21 cellular contexts compared by ENCODE assay signal in genomic region chr1:54510715-54511270, GRCh38. TPM values are rescaled to one million over a fixed set of nuclear protein-coding genes. Genes with fewer than 3 reads are reported as not detected.
DNase-seq lines count a peak whose midpoint lies in the region; ATAC-seq and TF ChIP-seq lines count a peak whose summit lies in the region.
"Had no signal": no experiment of that assay in that cellular context is flagged by ENCODE, and none has a peak within 500 bp of the region (broad histone marks: within the 10 kb centered on the region; RNA-seq: fewer than 3 reads in every experiment).

No MANE protein-coding gene starts in this region.

- H3K4me2 ChIP-seq in SK-N-SH, result no peak overlapping the region
- H3K4me2 ChIP-seq in Loucy (ENCODE audit: low read depth, low read length, poor library complexity, severe bottlenecking), result peak overlapping the region; percentile 23

- H3F3A ChIP-seq in SK-N-SH (replicated peaks; ENCODE audit: insufficient read depth), result no peaks in the 10 kb centered on the region
- H3F3A ChIP-seq in Loucy (ENCODE audit: low read depth), result no peaks in the 10 kb centered on the region

- H3K27ac Mint-ChIP-seq in activated CD8-positive, alpha-beta T cell treated with anti-CD3 and anti-CD28 coated beads for 36 hours, result no peak overlapping the region
- H3K27ac Mint-ChIP-seq: CD4-positive, CD25-positive, alpha-beta regulatory T cell had no signal

- H4K20me1 ChIP-seq in SK-N-SH (ENCODE audit: insufficient read depth), result no peaks in the 10 kb centered on the region
- H4K20me1 ChIP-seq in Loucy (ENCODE audit: insufficient read depth, low read length, poor library complexity, severe bottlenecking), result no peaks in the 10 kb centered on the region

- H3K4me1 ChIP-seq in SK-N-SH (ENCODE audit: control insufficient read depth in 1 of 2, insufficient read depth in 2 of 2, low read depth in 1 of 2, low read length in 1 of 2) (no peaks in the 10 kb centered on the region), Loucy (ENCODE audit: insufficient read depth, low read length, poor library complexity, severe bottlenecking) (peaks cover 17% of the 10 kb centered on the region), foreskin keratinocyte (no peaks in the 10 kb centered on the region), spleen (no peaks in the 10 kb centered on the region), tibial artery (no peaks in the 10 kb centered on the region)
- H3K4me1 ChIP-seq: BE2C, SJCRH30 had no signal

- POLR2A ChIA-PET in SK-N-SH (lab: Yijun Ruan, JAX), result no interaction called here
- POLR2A ChIA-PET in activated CD8-positive, alpha-beta T cell treated with anti-CD3 and anti-CD28 coated beads for 36 hours (lab: Charles Lee), result no interaction called here

- 86% methylated on average over 3 of the region's 3 CpGs for WGBS in SK-N-SH (ENCODE audit: low lambda C conversion rate)
- 87 to 93% (median 89%) methylated on average over 3 of the region's 3 CpGs for WGBS in spleen, 5 donors

- H3K36me3 ChIP-seq in SK-N-SH (replicated peaks in 1 of 2; ENCODE audit: control insufficient read depth in 1 of 2, insufficient read depth in 2 of 2, low read length in 1 of 2), result no peaks in the 10 kb centered on the region
- H3K36me3 ChIP-seq in Loucy (ENCODE audit: insufficient read depth, low read length), result no peaks in the 10 kb centered on the region
- no peaks in the 10 kb centered on the region for H3K36me3 ChIP-seq in spleen
- no peaks in the 10 kb centered on the region for H3K36me3 ChIP-seq in tibial artery
- H3K36me3 ChIP-seq: BE2C, SJCRH30 had no signal

- DNase-seq in SK-N-SH (no peak), foreskin keratinocyte (no peak), spleen (peak; percentile 36), glomerular visceral epithelial cell (ENCODE audit: extremely low spot score) (no peak), tibial artery (no peak)
- no peak for DNase-seq in activated CD8-positive, alpha-beta T cell treated with anti-CD3 and anti-CD28 coated beads for 36 hours
- DNase-seq: BE2C; CD4-positive, CD25-positive, alpha-beta regulatory T cell; COR-L47; DMS 273 treated with DMSO at 0.1 percent for 48 hours; DND-41; NCI-H1105 treated with DMSO at 0.1 percent for 48 hours; NCI-H1694 treated with DMSO at 0.1 percent for 48 hours; NCI-H2227 treated with DMSO at 0.1 percent for 48 hours; NCI-H524; NCI-H82; PC-3; SJCRH30 had no signal

- H3K36me3 Mint-ChIP-seq in activated CD8-positive, alpha-beta T cell treated with anti-CD3 and anti-CD28 coated beads for 36 hours (ENCODE audit: low read depth), result no peaks in the 10 kb centered on the region
- H3K36me3 Mint-ChIP-seq: CD4-positive, CD25-positive, alpha-beta regulatory T cell had no signal

- H3K79me2 ChIP-seq in SK-N-SH (ENCODE audit: insufficient read depth) (no peaks in the 10 kb centered on the region), Loucy (ENCODE audit: insufficient read depth, low read length) (no peaks in the 10 kb centered on the region)

- no peak overlapping the region for H3K4me3 Mint-ChIP-seq in activated CD8-positive, alpha-beta T cell treated with anti-CD3 and anti-CD28 coated beads for 36 hours
- H3K4me3 Mint-ChIP-seq: CD4-positive, CD25-positive, alpha-beta regulatory T cell had no signal

- H3K27me3 ChIP-seq in SK-N-SH (ENCODE audit: insufficient read depth) (no peaks in the 10 kb centered on the region), Loucy (ENCODE audit: insufficient read depth, low read length, poor library complexity, severe bottlenecking) (no peaks in the 10 kb centered on the region), foreskin keratinocyte (no peaks in the 10 kb centered on the region), spleen (replicated peaks in 1 of 7) (no peaks in the 10 kb centered on the region), tibial artery (no peaks in the 10 kb centered on the region)
- H3K27me3 ChIP-seq: BE2C, SJCRH30 had no signal

- H3K27ac ChIP-seq in SK-N-SH (ENCODE audit: low read depth in 2 of 2, low read length in 1 of 2) (no peak overlapping the region), foreskin keratinocyte (no peak overlapping the region), spleen (no peak overlapping the region), tibial artery (no peak overlapping the region)
- H3K27ac ChIP-seq: 22Rv1, SJCRH30 had no signal

- intact Hi-C loops in spleen (cut with DNase I; ENCODE audit: low total_unique reads) (no loop called here), tibial artery (cut with DNase I; ENCODE audit: low total_unique reads) (no loop called here)
- intact Hi-C loops in activated CD8-positive, alpha-beta T cell treated with anti-CD3 and anti-CD28 coated beads for 36 hours (cut with micrococcal nuclease), result no loop called here

- no peaks in the 10 kb centered on the region for H3K9me3 Mint-ChIP-seq in activated CD8-positive, alpha-beta T cell treated with anti-CD3 and anti-CD28 coated beads for 36 hours
- H3K9me3 Mint-ChIP-seq: CD4-positive, CD25-positive, alpha-beta regulatory T cell had no signal

- H3K9me2 ChIP-seq in SK-N-SH (no peaks in the 10 kb centered on the region), Loucy (replicated peaks; ENCODE audit: low read depth, low read length) (no peaks in the 10 kb centered on the region)

- no peak for TF ChIP-seq POLR2A in spleen (IDR thresholded peaks at IDR 0.05)

- H3K9ac ChIP-seq in SK-N-SH, result no peak overlapping the region
- no peak overlapping the region for H3K9ac ChIP-seq in Loucy (ENCODE audit: low read depth, low read length, poor library complexity, severe bottlenecking)

- TF ChIP-seq CTCF in SK-N-SH (IDR thresholded peaks at IDR 0.05), result no peak
- peak; percentile 51 for TF ChIP-seq CTCF in Loucy (conservative IDR thresholded peaks at IDR 0.05; ENCODE audit: low read length)
- peak; percentile 16 for TF ChIP-seq CTCF in foreskin keratinocyte (conservative IDR thresholded peaks at IDR 0.05)
- no peak for TF ChIP-seq CTCF in spleen (IDR thresholded peaks at IDR 0.05 in 8 of 11, conservative IDR thresholded peaks at IDR 0.05 in 3 of 11)
- TF ChIP-seq CTCF in tibial artery (IDR thresholded peaks at IDR 0.05), result no peak
- TF ChIP-seq CTCF in activated CD8-positive, alpha-beta T cell treated with anti-CD3 and anti-CD28 coated beads for 36 hours (IDR thresholded peaks at IDR 0.05), result no peak

- no peaks in the 10 kb centered on the region for H3K27me3 Mint-ChIP-seq in activated CD8-positive, alpha-beta T cell treated with anti-CD3 and anti-CD28 coated beads for 36 hours

- ATAC-seq in SK-N-SH treated with all-trans-retinoic acid at 6 μM for 48 hours (peak; percentile 14; the same call in 1 of the 3 replicates), foreskin keratinocyte (no peak)
- ATAC-seq in activated CD8-positive, alpha-beta T cell treated with anti-CD3 and anti-CD28 coated beads for 36 hours, result no peak
- ATAC-seq: PC-3 had no signal

- CTCF ChIA-PET in SK-N-SH (lab: Yijun Ruan, JAX), result interaction anchor here (0.6 to 2.8 kb wide), 6 partner anchors 9 to 406 kb away, joined by 3 to 10 read pairs (median 3); partner anchors contain the start of gene ACOT11
- CTCF ChIA-PET in activated CD8-positive, alpha-beta T cell treated with anti-CD3 and anti-CD28 coated beads for 36 hours (lab: Charles Lee), result interaction anchor here (1.1 kb wide), 1 partner anchor 120 kb away, joined by 3 read pairs; no protein-coding TSS in a partner anchor

- no peak overlapping the region for H3K4me3 ChIP-seq in SK-N-SH (ENCODE audit: low read depth in 2 of 2, low read length in 1 of 2)
- H3K4me3 ChIP-seq in Loucy (ENCODE audit: low read length, poor library complexity, severe bottlenecking), result no peak overlapping the region
- H3K4me3 ChIP-seq in spleen, result no peak overlapping the region
- H3K4me3 ChIP-seq in tibial artery, result no peak overlapping the region
- H3K4me3 ChIP-seq: SJCRH30 had no signal

- TF ChIP-seq EP300 in SK-N-SH (IDR thresholded peaks at IDR 0.05; ENCODE audit: borderline replicate concordance in 1 of 2, low read depth in 1 of 2, low read length in 1 of 2), result no peak

- H2AFZ ChIP-seq in SK-N-SH (ENCODE audit: low read depth) (no peak overlapping the region), Loucy (ENCODE audit: low read length) (no peak overlapping the region)

- TF ChIP-seq RAD21 in SK-N-SH (IDR thresholded peaks at IDR 0.05; ENCODE audit: low read length), result no peak

- H3K9me3 ChIP-seq in SK-N-SH (no peaks in the 10 kb centered on the region), Loucy (ENCODE audit: insufficient read depth, low read depth, low read length) (no peaks in the 10 kb centered on the region), spleen (peaks cover 0 to 4% (median 0%) of the 10 kb centered on the region in 8 donors), tibial artery (no peaks in the 10 kb centered on the region)
- H3K9me3 ChIP-seq: BE2C, SJCRH30 had no signal

- no peaks in the 10 kb centered on the region for H3K4me1 Mint-ChIP-seq in activated CD8-positive, alpha-beta T cell treated with anti-CD3 and anti-CD28 coated beads for 36 hours (ENCODE audit: low read depth)
- H3K4me1 Mint-ChIP-seq: CD4-positive, CD25-positive, alpha-beta regulatory T cell had no signal

TF ChIP-seq in SK-N-SH treated with all-trans-retinoic acid at 6 μM for 48 hours, 23 proteins besides CTCF, POLR2A, EP300 and RAD21 (continues in another document):
- TF ChIP-seq OSR1 (CRISPR knock-in tag; IDR thresholded peaks at IDR 0.05), result no peak
- no peak for TF ChIP-seq CSDC2 (CRISPR knock-in tag; IDR thresholded peaks at IDR 0.05)
- no peak for TF ChIP-seq ZFP30 (CRISPR knock-in tag; IDR thresholded peaks at IDR 0.05)
- TF ChIP-seq BACH2 (CRISPR knock-in tag; IDR thresholded peaks at IDR 0.05; ENCODE audit: borderline replicate concordance), result no peak
- no peak for TF ChIP-seq ZNF565 (CRISPR knock-in tag; conservative IDR thresholded peaks at IDR 0.05; ENCODE audit: low read depth)
- TF ChIP-seq GLIS3 (CRISPR knock-in tag; IDR thresholded peaks at IDR 0.05), result no peak
- no peak for TF ChIP-seq TOX (CRISPR knock-in tag; IDR thresholded peaks at IDR 0.05; ENCODE audit: borderline replicate concordance)
- TF ChIP-seq ZNF70 (CRISPR knock-in tag; IDR thresholded peaks at IDR 0.05), result no peak

TF ChIP-seq in SK-N-SH, 30 proteins besides CTCF, POLR2A, EP300 and RAD21 (continues in another document):
- TF ChIP-seq NRF1 (IDR thresholded peaks at IDR 0.05; ENCODE audit: low read depth, low read length) (no peak), FOXM1 (IDR thresholded peaks at IDR 0.05; ENCODE audit: low read depth) (no peak), EZH2phosphoT487 (IDR thresholded peaks at IDR 0.05; ENCODE audit: borderline replicate concordance, low read depth) (no peak), TEAD4 (IDR thresholded peaks at IDR 0.05; ENCODE audit: borderline replicate concordance, insufficient read depth) (no peak), NFIC (IDR thresholded peaks at IDR 0.05; ENCODE audit: borderline replicate concordance) (no peak), SIN3A (IDR thresholded peaks at IDR 0.05; ENCODE audit: borderline replicate concordance, low read depth, low read length) (no peak), GABPA (IDR thresholded peaks at IDR 0.05; ENCODE audit: low read depth) (no peak), FOXJ3 (CRISPR knock-in tag; IDR thresholded peaks at IDR 0.05) (no peak)

RNA-seq across cellular contexts. Expression of gene ACOT11, which starts 37.2 kb away (rescaled TPM):
- polyA plus RNA-seq in SK-N-SH (2012; rRNA removed) (6.9 and 7.2 TPM in 2 replicates), foreskin keratinocyte (1.9 and 2.6 TPM in 2 replicates), spleen (under 1 TPM; 0.30 to 0.86 (median 0.52) TPM)
- 2.2 and 3.3 TPM in 2 replicates for polyA plus RNA-seq in SK-N-SH (2012; cell fraction: cytosol; rRNA removed)
- polyA plus RNA-seq in SK-N-SH (2012; cell fraction: nucleus; rRNA removed), result 18.0 and 20.4 TPM in 2 replicates
- total RNA-seq in foreskin keratinocyte (2.7 and 3.0 TPM in 2 replicates), spleen (1 to 10 TPM; 1.5 to 3.2 (median 2.5) TPM)
- total RNA-seq in activated CD8-positive, alpha-beta T cell treated with anti-CD3 and anti-CD28 coated beads for 36 hours, result 1 to 10 TPM; 1.1 to 1.2 TPM

Comparison
In these comparisons a context has a peak if more than half of its experiments do, and no peak if none do; other contexts are left out.
1. CTCF ChIP-seq: peak in Loucy (single experiment) and foreskin keratinocyte (single experiment); none in SK-N-SH (single experiment), spleen (0 of 11), tibial artery (0 of 2) and activated CD8-positive, alpha-beta T cell treated with anti-CD3 and anti-CD28 coated beads for 36 hours (single experiment).